14 cellular contexts compared by ENCODE assay signal in genomic region chr6:85078071-85078470, GRCh38.
A peak's percentile ranks its signal among the peaks of the same experiment; 100 is the strongest.
DNase-seq lines count a peak whose midpoint lies in the region; ATAC-seq, FAIRE-seq and TF ChIP-seq lines count a peak whose summit lies in the region.
"Had no signal": no experiment of that assay in that cellular context is flagged by ENCODE, and none has a peak within 500 bp of the region (broad histone marks: within the 10 kb centered on the region; RNA-seq: fewer than 3 reads in every experiment).

No MANE protein-coding gene starts in this region.

- no peaks in the 10 kb centered on the region for H3K79me1 ChIP-seq in neuronal stem cell (ENCODE audit: low read depth, low read length)

- no peaks in the 10 kb centered on the region for H3K4me1 ChIP-seq in neuronal stem cell (ENCODE audit: control insufficient read depth in 2 of 2, insufficient read depth in 1 of 2, low read depth in 1 of 2, low read length in 2 of 2)
- H3K4me1 ChIP-seq: suprapubic skin had no signal

- no peak overlapping the region for H3K9ac ChIP-seq in neuronal stem cell (ENCODE audit: low read depth, low read length, poor library complexity)

- no peaks in the 10 kb centered on the region for H3K27me3 Mint-ChIP-seq in natural killer cell treated with Interleukin-12 subunit alpha and Interleukin-12 subunit beta and Interleukin-15 and Interleukin-18, amount 100 ng/mL, for 72 hours
- H3K27me3 Mint-ChIP-seq: naive B cell had no signal

- no peak overlapping the region for H3K4me3 Mint-ChIP-seq in natural killer cell treated with Interleukin-12 subunit alpha and Interleukin-12 subunit beta and Interleukin-15 and Interleukin-18, amount 100 ng/mL, for 72 hours
- H3K4me3 Mint-ChIP-seq: naive B cell had no signal

- WGBS in neuronal stem cell (ENCODE audit: extremely low coverage in 2 of 2, insufficient read length in 2 of 2, insufficient replicate concordance in 1 of 2), 2 donors: no CpG with 5 or more reads among the region's 3 CpGs

- no peak overlapping the region for H2AFZ ChIP-seq in neuronal stem cell (ENCODE audit: low read length)

- H3K14ac ChIP-seq in neuronal stem cell (ENCODE audit: low read length): no peak overlapping the region

- no peak for ATAC-seq in HG03095 (IDR thresholded peaks at IDR 0.05; ENCODE audit: unreplicated experiment)
- no peak for ATAC-seq in natural killer cell treated with Interleukin-12 subunit alpha and Interleukin-12 subunit beta and Interleukin-15 and Interleukin-18, amount 100 ng/mL, for 72 hours

- no peak overlapping the region for H3K4me3 ChIP-seq in neuronal stem cell (ENCODE audit: low read length in 2 of 2)
- H3K4me3 ChIP-seq: suprapubic skin had no signal

- no peak overlapping the region for H3K27ac Mint-ChIP-seq in natural killer cell treated with Interleukin-12 subunit alpha and Interleukin-12 subunit beta and Interleukin-15 and Interleukin-18, amount 100 ng/mL, for 72 hours
- H3K27ac Mint-ChIP-seq: naive B cell had no signal

- no peak overlapping the region for H2BK12ac ChIP-seq in neuronal stem cell (ENCODE audit: low read length)

- H3K4me1 Mint-ChIP-seq in natural killer cell treated with Interleukin-12 subunit alpha and Interleukin-12 subunit beta and Interleukin-15 and Interleukin-18, amount 100 ng/mL, for 72 hours (ENCODE audit: low read depth in 2 of 2): no peaks in the 10 kb centered on the region
- H3K4me1 Mint-ChIP-seq: naive B cell had no signal

- CTCF ChIA-PET in RWPE1 (lab: Yijun Ruan, JAX): no interaction called here

- H2AK5ac ChIP-seq in neuronal stem cell (ENCODE audit: low read depth, low read length): no peak overlapping the region

- no peak overlapping the region for H3K4me2 ChIP-seq in neuronal stem cell (ENCODE audit: insufficient read depth, low read length, poor library complexity, severe bottlenecking)

- H2BK5ac ChIP-seq in neuronal stem cell (ENCODE audit: low read length): no peak overlapping the region

- no peak for TF ChIP-seq CTCF in RWPE1 (conservative IDR thresholded peaks at IDR 0.05; ENCODE audit: low read depth)

- H3K9me3 ChIP-seq in neuronal stem cell (replicated peaks in 1 of 2; ENCODE audit: control insufficient read depth in 2 of 2, insufficient read depth in 1 of 2, low read depth in 1 of 2, low read length in 2 of 2): no peaks in the 10 kb centered on the region
- H3K9me3 ChIP-seq: suprapubic skin had no signal

- H4K8ac ChIP-seq in neuronal stem cell (ENCODE audit: low read depth, low read length): no peak overlapping the region

- H3K18ac ChIP-seq in neuronal stem cell (ENCODE audit: low read length): no peak overlapping the region

- H3K36me3 ChIP-seq in neuronal stem cell (replicated peaks in 1 of 2; ENCODE audit: control insufficient read depth in 2 of 2, insufficient read depth in 2 of 2, low read length in 2 of 2): no peaks in the 10 kb centered on the region
- H3K36me3 ChIP-seq: suprapubic skin had no signal

- no peak overlapping the region for H3K4ac ChIP-seq in neuronal stem cell (ENCODE audit: low read length)

- peaks cover 12% of the 10 kb centered on the region for H3K9me3 Mint-ChIP-seq in natural killer cell treated with Interleukin-12 subunit alpha and Interleukin-12 subunit beta and Interleukin-15 and Interleukin-18, amount 100 ng/mL, for 72 hours

- H3K27ac ChIP-seq in RWPE1 (no peak overlapping the region), neuronal stem cell (replicated peaks; ENCODE audit: low read length) (no peak overlapping the region)
- H3K27ac ChIP-seq: suprapubic skin had no signal

- no peak overlapping the region for H3K23ac ChIP-seq in neuronal stem cell (ENCODE audit: low read depth, low read length, poor library complexity)

- no peak overlapping the region for H2BK15ac ChIP-seq in neuronal stem cell (ENCODE audit: low read length)

- peak; percentile 93 for FAIRE-seq in H54 (lab: Jason Lieb, UNC)
- FAIRE-seq: colon had no signal

- H3K27me3 ChIP-seq in neuronal stem cell (ENCODE audit: control insufficient read depth in 3 of 3, insufficient read depth in 3 of 3, low read depth in 1 of 3, low read length in 3 of 3): no peaks in the 10 kb centered on the region
- H3K27me3 ChIP-seq: suprapubic skin had no signal

- POLR2A ChIA-PET in RWPE1 (lab: Yijun Ruan, JAX; ENCODE audit: low non-redundant PET): no interaction called here

- TF ChIP-seq POLR2A in H54 (IDR thresholded peaks at IDR 0.05; ENCODE audit: low read depth, low read length): no peak

- DNase-seq in H54 (ENCODE audit: insufficient read length, low spot score) (peak; percentile 30), RWPE1 (ENCODE audit: low spot score) (peak; percentile 74), fibroblast of gingiva (ENCODE audit: low read depth) (peak; percentile 85), smooth muscle cell of the brain vasculature (ENCODE audit: low read depth, low spot score) (peak; percentile 66), neuronal stem cell (ENCODE audit: low spot score) (no peak)
- no peak for DNase-seq in natural killer cell treated with Interleukin-12 subunit alpha and Interleukin-12 subunit beta and Interleukin-15 and Interleukin-18, amount 100 ng/mL, for 72 hours (ENCODE audit: low spot score)
- DNase-seq: activated T-cell treated with anti-CD3 and anti-CD28 coated beads, Interleukin-2, amount 50 U/mL, for 48 hours; KG1; naive B cell; NCI-H446; stimulated activated CD4-positive, alpha-beta T cell treated with anti-CD3 and anti-CD28 coated beads, Interleukin-2, amount 100 ng/mL, for 24 hours had no signal

- H2BK120ac ChIP-seq in neuronal stem cell (ENCODE audit: low read depth, low read length): no peak overlapping the region

- no peak overlapping the region for H4K91ac ChIP-seq in neuronal stem cell (ENCODE audit: low read depth, low read length, poor library complexity)

- no peaks in the 10 kb centered on the region for H3K36me3 Mint-ChIP-seq in natural killer cell treated with Interleukin-12 subunit alpha and Interleukin-12 subunit beta and Interleukin-15 and Interleukin-18, amount 100 ng/mL, for 72 hours
- H3K36me3 Mint-ChIP-seq: naive B cell had no signal

Comparison
In these comparisons a context has a peak if more than half of its experiments do, and no peak if none do; other contexts are left out.
1. DNase-seq: peak in H54 (single experiment), RWPE1 (single experiment), fibroblast of gingiva (single experiment) and smooth muscle cell of the brain vasculature (single experiment); none in natural killer cell treated with Interleukin-12 subunit alpha and Interleukin-12 subunit beta and Interleukin-15 and Interleukin-18, amount 100 ng/mL, for 72 hours (single experiment) and neuronal stem cell (single experiment).